Comparison of ENCODE assay signal across 9 cellular contexts in the genomic region with DNA sequence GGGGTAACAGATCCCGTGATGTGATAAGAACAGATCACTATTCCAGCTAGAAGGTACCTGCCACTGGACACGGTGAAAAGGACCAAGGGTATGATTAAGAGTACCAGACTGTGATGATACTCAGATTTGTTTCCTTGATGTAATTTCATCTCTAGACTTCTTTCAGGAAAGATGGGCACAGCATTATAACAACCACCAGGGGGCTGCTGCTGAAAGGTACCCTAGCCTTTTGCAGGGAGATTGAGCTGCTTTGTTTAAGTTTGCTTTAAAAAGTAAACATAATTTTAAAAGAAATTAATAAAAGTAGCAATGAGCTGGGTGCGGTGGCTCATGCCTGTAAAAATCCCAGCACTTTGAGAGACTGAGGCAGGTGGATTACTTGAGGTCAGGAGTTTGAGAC.
DNase-seq lines count a peak whose midpoint lies in the region; ATAC-seq, FAIRE-seq and TF ChIP-seq lines count a peak whose summit lies in the region.
"Had no signal": no experiment of that assay in that cellular context is flagged by ENCODE, and none has a peak within 500 bp of the region (broad histone marks: within the 10 kb centered on the region; RNA-seq: fewer than 3 reads in every experiment).

No MANE protein-coding gene starts in this region.

- no peak overlapping the region for H3K4me3 Mint-ChIP-seq in stimulated activated naive CD8-positive, alpha-beta T cell treated with anti-CD3 and anti-CD28 coated beads, Interleukin-15, amount 100 ng/mL, for 72 hours
- H3K4me3 Mint-ChIP-seq in endothelial cell (ENCODE audit: unreplicated experiment) = no peak overlapping the region

- H3K27me3 Mint-ChIP-seq in stimulated activated naive CD8-positive, alpha-beta T cell treated with anti-CD3 and anti-CD28 coated beads, Interleukin-15, amount 100 ng/mL, for 72 hours = no peaks in the 10 kb centered on the region
- no peaks in the 10 kb centered on the region for H3K27me3 Mint-ChIP-seq in endothelial cell (ENCODE audit: unreplicated experiment)

- no peak for ATAC-seq in stimulated activated naive CD8-positive, alpha-beta T cell treated with anti-CD3 and anti-CD28 coated beads, Interleukin-15, Interleukin-2, amounts not matched to agents 100 U/mL and 50 U/mL, for 24 hours
- no peak for ATAC-seq in stimulated activated naive CD8-positive, alpha-beta T cell treated with anti-CD3 and anti-CD28 coated beads, Interleukin-15, amount 100 ng/mL, for 72 hours

- no peak overlapping the region for H3K27ac Mint-ChIP-seq in stimulated activated naive CD8-positive, alpha-beta T cell treated with anti-CD3 and anti-CD28 coated beads, Interleukin-15, amount 100 ng/mL, for 72 hours
- no peak overlapping the region for H3K27ac Mint-ChIP-seq in endothelial cell (ENCODE audit: unreplicated experiment)

- TF ChIP-seq CTCF in NB4 (IDR thresholded peaks at IDR 0.05; ENCODE audit: low read depth, low read length) (peak; percentile 43), endothelial cell (IDR thresholded peaks at IDR 0.05; ENCODE audit: unreplicated experiment) (peak; percentile 57), GM13976 (IDR thresholded peaks at IDR 0.05; ENCODE audit: borderline replicate concordance, control extremely low read depth, extremely low read depth, insufficient read depth, missing control alignments) (no peak)

- no peaks in the 10 kb centered on the region for H3K9me3 Mint-ChIP-seq in stimulated activated naive CD8-positive, alpha-beta T cell treated with anti-CD3 and anti-CD28 coated beads, Interleukin-15, amount 100 ng/mL, for 72 hours
- H3K9me3 Mint-ChIP-seq in endothelial cell (ENCODE audit: unreplicated experiment) = no peaks in the 10 kb centered on the region

- no peaks in the 10 kb centered on the region for H3K4me1 Mint-ChIP-seq in stimulated activated naive CD8-positive, alpha-beta T cell treated with anti-CD3 and anti-CD28 coated beads, Interleukin-15, amount 100 ng/mL, for 72 hours
- H3K4me1 Mint-ChIP-seq in endothelial cell (ENCODE audit: unreplicated experiment) = peaks cover 30% of the 10 kb centered on the region

- no peak for TF ChIP-seq POLR2A in NB4 (IDR thresholded peaks at IDR 0.05; ENCODE audit: extremely low read depth, insufficient read length)

- DNase-seq in stimulated activated naive CD8-positive, alpha-beta T cell treated with anti-CD3 and anti-CD28 coated beads, Interleukin-15, Interleukin-2, amounts not matched to agents 100 U/mL and 50 U/mL, for 24 hours = peak; percentile 5
- no peak for DNase-seq in stimulated activated naive CD8-positive, alpha-beta T cell treated with anti-CD3 and anti-CD28 coated beads, Interleukin-15, amount 100 ng/mL, for 72 hours
- DNase-seq in NB4 (ENCODE audit: low read depth) (peak; percentile 2), endothelial cell (ENCODE audit: low spot score) (peak; percentile 22), urothelium cell line (ENCODE audit: low spot score) (peak; percentile 8), GM13976 (ENCODE audit: low spot score) (no peak), SIG-M5 treated with dmso at 0.1 percent for 504 hours (lab: John Stamatoyannopoulos, UW; ENCODE audit: unreplicated experiment) (no peak)
- no peak for DNase-seq in stimulated activated CD4-positive, alpha-beta T cell treated with anti-CD3 and anti-CD28 coated beads, Interleukin-2, amount 100 ng/mL, for 48 hours
- DNase-seq: SHP77 treated with DMSO at 0.1 percent for 48 hours had no signal

- no peaks in the 10 kb centered on the region for H3K36me3 Mint-ChIP-seq in endothelial cell (ENCODE audit: low read depth, unreplicated experiment)

- FAIRE-seq in urothelium cell line (lab: Jason Lieb, UNC) = no peak

- H3K4me3 ChIP-seq in NB4 (ENCODE audit: low read depth, low read length) = no peak overlapping the region

- in situ Hi-C loops in GM13976 (cut with MboI; ENCODE audit: low sequenced_read_pairs, unreplicated experiment) = no loop called here

Comparison
In these comparisons a context has a peak if more than half of its experiments do, and no peak if none do; other contexts are left out.
1. DNase-seq: peak in stimulated activated naive CD8-positive, alpha-beta T cell treated with anti-CD3 and anti-CD28 coated beads, Interleukin-15, Interleukin-2, amounts not matched to agents 100 U/mL and 50 U/mL, for 24 hours (single experiment), NB4 (single experiment), endothelial cell (single experiment) and urothelium cell line (single experiment); none in stimulated activated naive CD8-positive, alpha-beta T cell treated with anti-CD3 and anti-CD28 coated beads, Interleukin-15, amount 100 ng/mL, for 72 hours (0 of 2), GM13976 (single experiment), SIG-M5 treated with dmso at 0.1 percent for 504 hours (single experiment) and stimulated activated CD4-positive, alpha-beta T cell treated with anti-CD3 and anti-CD28 coated beads, Interleukin-2, amount 100 ng/mL, for 48 hours (0 of 2).